15 cellular contexts compared by ENCODE assay signal in the genomic region with DNA sequence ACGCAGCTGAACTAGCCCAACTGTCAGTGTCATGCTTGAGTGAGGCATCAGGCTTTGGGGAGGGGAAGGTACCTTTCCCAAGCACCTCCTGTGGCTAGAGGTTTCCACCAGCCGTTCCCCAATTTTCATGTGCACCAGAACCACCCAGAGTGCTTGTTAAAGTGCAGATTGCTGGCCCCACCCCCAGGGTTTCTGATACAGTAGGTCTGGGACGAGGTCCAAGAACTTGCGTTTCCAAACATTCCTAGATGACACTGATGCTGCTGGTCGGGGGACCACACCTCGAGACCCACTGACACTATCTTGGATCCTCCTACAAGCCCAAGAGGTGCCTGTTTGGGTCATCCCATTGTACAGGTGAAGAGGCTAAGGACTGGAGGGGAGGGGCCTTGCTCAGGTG. TPM values are rescaled to one million over a fixed set of nuclear protein-coding genes. Genes with fewer than 3 reads are reported as not detected.
DNase-seq lines count a peak whose midpoint lies in the region; FAIRE-seq and TF ChIP-seq lines count a peak whose summit lies in the region.
"Had no signal": no experiment of that assay in that cellular context is flagged by ENCODE, and none has a peak within 500 bp of the region (broad histone marks: within the 10 kb centered on the region; RNA-seq: fewer than 3 reads in every experiment).

No MANE protein-coding gene starts in this region.

- no peak overlapping the region for H4K91ac ChIP-seq in H1 (replicated peaks; ENCODE audit: insufficient read length, low read length)

- H3K9me3 ChIP-seq in mammary epithelial cell (replicated peaks; ENCODE audit: insufficient read depth, low read length) (no peaks in the 10 kb centered on the region), H1 (ENCODE audit: insufficient read depth in 2 of 2, low read depth in 1 of 2, low read length in 1 of 2) (no peaks in the 10 kb centered on the region), testis (no peaks in the 10 kb centered on the region)

- 0 out of 2 replicates have a peak overlapping the region, but pooled peaks have one; percentile 10 for H2AK5ac ChIP-seq in H1 (ENCODE audit: low read depth, low read length)

- H4K20me1 ChIP-seq in mammary epithelial cell (ENCODE audit: insufficient read depth, low read length), result no peaks in the 10 kb centered on the region
- no peaks in the 10 kb centered on the region for H4K20me1 ChIP-seq in H1 (replicated peaks in 1 of 2; ENCODE audit: control insufficient read depth in 1 of 2, insufficient read depth in 2 of 2, low read length in 2 of 2)

- no peak for TF ChIP-seq CTCF in MCF 10A (IDR thresholded peaks at IDR 0.05; ENCODE audit: unreplicated experiment)
- TF ChIP-seq CTCF in mammary epithelial cell (conservative IDR thresholded peaks at IDR 0.05 in 1 of 2, IDR thresholded peaks at IDR 0.05 in 1 of 2; ENCODE audit: extremely low read depth in 1 of 2, insufficient read depth in 1 of 2, low read depth in 1 of 2, low read length in 2 of 2), result no peak
- TF ChIP-seq CTCF in HL-60 (IDR thresholded peaks at IDR 0.05; ENCODE audit: insufficient read depth, low read length), result no peak
- no peak for TF ChIP-seq CTCF in H1 (IDR thresholded peaks at IDR 0.05; ENCODE audit: control extremely low read depth in 1 of 3, insufficient read depth in 1 of 3, low read depth in 1 of 3, low read length in 3 of 3)
- TF ChIP-seq CTCF in testis (IDR thresholded peaks at IDR 0.05), result no peak

- no peak overlapping the region for H2BK5ac ChIP-seq in H1 (ENCODE audit: low read depth, low read length)

- no peak overlapping the region for H3K14ac ChIP-seq in H1 (ENCODE audit: insufficient read length)

- TF ChIP-seq EP300 in H1 (IDR thresholded peaks at IDR 0.05; ENCODE audit: borderline replicate concordance in 1 of 2, low read depth in 2 of 2, low read length in 2 of 2), result no peak

- H2BK15ac ChIP-seq in H1 (ENCODE audit: low read length), result no peak overlapping the region

- no peak overlapping the region for H3K4me3 Mint-ChIP-seq in MCF 10A (ENCODE audit: unreplicated experiment)
- H3K4me3 Mint-ChIP-seq: CD8-positive, alpha-beta memory T cell had no signal

- H3K23me2 ChIP-seq in H1 (ENCODE audit: low read depth, low read length), result no peaks in the 10 kb centered on the region; the same call in 1 of the 2 replicates

- H3K9me3 Mint-ChIP-seq in MCF 10A (ENCODE audit: unreplicated experiment), result no peaks in the 10 kb centered on the region
- H3K9me3 Mint-ChIP-seq: CD8-positive, alpha-beta memory T cell had no signal

- H3K79me2 ChIP-seq in mammary epithelial cell (ENCODE audit: insufficient read depth, low read length), result no peaks in the 10 kb centered on the region
- no peaks in the 10 kb centered on the region for H3K79me2 ChIP-seq in H1 (ENCODE audit: control insufficient read depth in 1 of 2, insufficient read depth in 2 of 2, low read length in 2 of 2)

- no peak overlapping the region for H3K27ac ChIP-seq in mammary epithelial cell (ENCODE audit: insufficient read depth, low read depth, low read length)
- H3K27ac ChIP-seq in HL-60 (replicated peaks), result 0 out of 2 replicates have a peak overlapping the region, but pooled peaks have one; percentile 1
- no peak overlapping the region for H3K27ac ChIP-seq in H1 (ENCODE audit: low read depth, low read length)
- H3K27ac ChIP-seq in testis, result no peak overlapping the region

- dilution Hi-C loops in mammary epithelial cell (cut with HindIII; ENCODE audit: low sequenced_read_pairs), result no loop called here

- H3K4me1 ChIP-seq in mammary epithelial cell (ENCODE audit: insufficient read depth, low read length), result no peaks in the 10 kb centered on the region
- peaks cover 0 to 5% (median 1%) of the 10 kb centered on the region in 4 experiments; a peak in 1 of 7 replicates for H3K4me1 ChIP-seq in H1 (replicated peaks in 1 of 4; ENCODE audit: control insufficient read depth in 3 of 4, insufficient read depth in 4 of 4, low read length in 3 of 4)
- H3K4me1 ChIP-seq in testis, result peaks cover 32% of the 10 kb centered on the region

- in situ Hi-C loops in mammary epithelial cell (cut with MboI; ENCODE audit: low sequenced_read_pairs in 2 of 2), result no loop called here

- no peaks in the 10 kb centered on the region for H3K36me3 Mint-ChIP-seq in MCF 10A (ENCODE audit: insufficient read depth, unreplicated experiment)

- no peak overlapping the region for H3K56ac ChIP-seq in H1 (replicated peaks; ENCODE audit: insufficient read length, low read depth, low read length)

- no peak overlapping the region for H3K4me3 ChIP-seq in mammary epithelial cell (replicated peaks in 1 of 3; ENCODE audit: insufficient read depth in 1 of 3, low read depth in 2 of 3, low read length in 3 of 3)
- no peak overlapping the region for H3K4me3 ChIP-seq in HL-60 (replicated peaks; ENCODE audit: insufficient read depth, low read length)
- H3K4me3 ChIP-seq in H1 (ENCODE audit: extremely low read depth in 1 of 4, insufficient read depth in 2 of 4, low read depth in 3 of 4, low read length in 4 of 4), result no peak overlapping the region
- no peak overlapping the region for H3K4me3 ChIP-seq in testis

- DNase-seq in MCF 10A (ENCODE audit: unreplicated experiment) (peak; percentile 23), mammary epithelial cell (no peak), HL-60 (ENCODE audit: low read depth in 1 of 2, low spot score in 1 of 2) (no peak), H1 (ENCODE audit: low read depth in 1 of 2, low spot score in 2 of 2) (no peak), testis (peak; percentile 50), Kasumi-1 (lab: John Stamatoyannopoulos, UW) (no peak)
- no peak for DNase-seq in effector CD8-positive, alpha-beta T cell (lab: John Stamatoyannopoulos, UW)
- no peak for DNase-seq in activated CD4-positive, CD25-positive, alpha-beta regulatory T cell treated with anti-CD3 and anti-CD28 coated beads, Interleukin-2, amount 50 U/mL, for 72 hours
- DNase-seq: ACHN; CD8-positive, alpha-beta memory T cell; IMR-90; NCI-H1930; NCI-H510A; NCI-H82 had no signal

- H3K27me3 ChIP-seq in mammary epithelial cell (ENCODE audit: insufficient read depth, low read length) (no peaks in the 10 kb centered on the region), HL-60 (ENCODE audit: insufficient read depth, poor library complexity, severe bottlenecking) (peaks cover 4% of the 10 kb centered on the region), H1 (replicated peaks in 1 of 4; ENCODE audit: control insufficient read depth in 3 of 4, extremely low read depth in 1 of 4, insufficient read depth in 3 of 4, low read length in 3 of 4) (no peaks in the 10 kb centered on the region; a peak in 1 of 7 replicates), testis (no peaks in the 10 kb centered on the region)

- CTCF ChIA-PET in MCF 10A (lab: Yijun Ruan, JAX), result interaction anchor here (0.6 kb wide), 1 partner anchor 32 kb away, joined by 3 read pairs; no protein-coding TSS in a partner anchor
- CTCF ChIA-PET in mammary epithelial cell (lab: Charles Lee; ENCODE audit: low non-redundant PET), result no interaction called here
- CTCF ChIA-PET in H1 (lab: Charles Lee; ENCODE audit: partially characterized antibody), result interaction anchor here (2.1 to 21.9 kb wide), 4 partner anchors 15 to 70 kb away, joined by 12 to 624 read pairs (median 26); no protein-coding TSS in a partner anchor

- no peak for TF ChIP-seq RAD21 in H1 (IDR thresholded peaks at IDR 0.05 in 1 of 2, conservative IDR thresholded peaks at IDR 0.05 in 1 of 2; ENCODE audit: low read depth in 2 of 2, low read length in 2 of 2)

- H4K8ac ChIP-seq in H1 (ENCODE audit: extremely low read depth, insufficient read depth, low read length), result no peak overlapping the region

- no peak overlapping the region for H3K27ac Mint-ChIP-seq in MCF 10A (ENCODE audit: low read depth, unreplicated experiment)

- H2BK120ac ChIP-seq in H1 (replicated peaks; ENCODE audit: low read depth, low read length), result no peak overlapping the region

- peaks cover 6% of the 10 kb centered on the region for H3K4me1 Mint-ChIP-seq in MCF 10A (ENCODE audit: insufficient read depth, unreplicated experiment)

- POLR2A ChIA-PET in MCF 10A (lab: Yijun Ruan, JAX), result no interaction called here
- POLR2A ChIA-PET in H1 (lab: Charles Lee; ENCODE audit: partially characterized antibody), result interaction anchor here (1.0 kb wide), 1 partner anchor 29 kb away, joined by 5 read pairs; no protein-coding TSS in a partner anchor

- H2AFZ ChIP-seq in mammary epithelial cell (ENCODE audit: low read depth, low read length) (no peak overlapping the region), H1 (ENCODE audit: low read length) (no peak overlapping the region)

- H3K4me2 ChIP-seq in mammary epithelial cell (ENCODE audit: insufficient read depth, low read depth, low read length), result no peak overlapping the region
- no peak overlapping the region for H3K4me2 ChIP-seq in H1 (ENCODE audit: insufficient read depth in 1 of 2, low read depth in 2 of 2, low read length in 2 of 2)

- H4K5ac ChIP-seq in H1 (ENCODE audit: insufficient read length, low read depth, low read length), result no peak overlapping the region

- TF ChIP-seq POLR2A in H1 (IDR thresholded peaks at IDR 0.05; ENCODE audit: control extremely low read depth in 1 of 2, low read depth in 2 of 2, low read length in 2 of 2), result no peak
- TF ChIP-seq POLR2A in testis (IDR thresholded peaks at IDR 0.05), result no peak

- H3K4ac ChIP-seq in H1 (replicated peaks; ENCODE audit: insufficient read length, low read depth, low read length), result no peak overlapping the region

- H3K79me1 ChIP-seq in H1 (ENCODE audit: low read depth, low read length), result no peaks in the 10 kb centered on the region

- intact Hi-C loops in MCF 10A (cut with micrococcal nuclease), result no loop called here
- intact Hi-C loops in mammary epithelial cell (cut with micrococcal nuclease), result no loop called here
- intact Hi-C loops in testis (cut with DNase I; ENCODE audit: low total_unique reads), result no loop called here

- H2BK20ac ChIP-seq in H1 (ENCODE audit: low read length), result no peak overlapping the region

- no peak overlapping the region for H2BK12ac ChIP-seq in H1 (ENCODE audit: low read depth, low read length)

- no peak for FAIRE-seq in H1 (lab: Jason Lieb, UNC)
- FAIRE-seq: H54 had no signal

- H3K23ac ChIP-seq in H1 (ENCODE audit: insufficient read length), result no peak overlapping the region

- H3K9ac ChIP-seq in mammary epithelial cell (ENCODE audit: insufficient read depth, low read length), result no peak overlapping the region
- no peak overlapping the region for H3K9ac ChIP-seq in H1 (replicated peaks in 1 of 4; ENCODE audit: extremely low read depth in 1 of 4, low read depth in 3 of 4, low read length in 3 of 4)

- no peaks in the 10 kb centered on the region for H3K36me3 ChIP-seq in mammary epithelial cell (ENCODE audit: insufficient read depth, low read length)
- no peaks in the 10 kb centered on the region; a peak in 1 of 8 replicates for H3K36me3 ChIP-seq in H1 (ENCODE audit: control insufficient read depth in 2 of 4, insufficient read depth in 4 of 4, low read length in 3 of 4)
- no peaks in the 10 kb centered on the region for H3K36me3 ChIP-seq in testis (ENCODE audit: low read depth, missing control alignments)

- 17% methylated on average over 6 of the region's 6 CpGs for WGBS in mammary epithelial cell (ENCODE audit: low coverage, missing lambda C conversion rate)
- WGBS in H1 (ENCODE audit: extremely low coverage in 1 of 2, insufficient coverage in 1 of 2, insufficient read length in 1 of 2, insufficient replicate concordance in 2 of 2, low coverage in 1 of 2, low lambda C conversion rate in 2 of 2, missing lambda C conversion rate in 1 of 2), 2 experiments, result 67% methylated on average over 6 of the region's 6 CpGs; no CpG with 5 or more reads in 1 of the 2 experiments
- 41 to 47% methylated on average over 5 to 6 of the region's 6 CpGs for WGBS in testis, 2 donors

- no TSS peak for BruUV-seq in MCF 10A (replicated peaks; lab: Mats Ljungman, UMichigan)
- no TSS peak for BruUV-seq in mammary epithelial cell (replicated peaks; lab: Mats Ljungman, UMichigan)

- H3K27me3 Mint-ChIP-seq in MCF 10A (ENCODE audit: insufficient read depth, unreplicated experiment), result peaks cover 92% of the 10 kb centered on the region

- H3K18ac ChIP-seq in H1 (ENCODE audit: extremely low read depth, low read length), result no peak overlapping the region

RNA-seq across cellular contexts. Expression of a gene that starts 59.8 kb away (rescaled TPM):
- total RNA-seq in MCF 10A (2022), result 1.9 and 3.3 TPM in 2 replicates
- total RNA-seq in mammary epithelial cell, result 1 to 10 TPM in 1 of 2 donors, under 1 TPM in 1; 0.31 to 1.0 TPM
- polyA plus RNA-seq in mammary epithelial cell, result 0.76 TPM
- 0.88 TPM for polyA minus RNA-seq in mammary epithelial cell
- 3.4 and 5.0 TPM in 2 replicates for total RNA-seq in H1 (2021; fragmentation: NEBNext Ultra II Directional; extraction: Animal tissue kit (Norgen Biotek cat#: 25700))
- polyA plus RNA-seq in H1 (2011; rRNA removed), result 7.1 and 10.0 TPM in 2 replicates
- polyA plus RNA-seq in H1 (2011; cell fraction: cytosol; rRNA removed), result 5.7 TPM
- polyA plus RNA-seq in H1 (2011; cell fraction: nucleus; rRNA removed), result 14.6 TPM
- polyA plus RNA-seq in H1 (2012, experiment 1 of 2), result 1.8 to 6.8 TPM (median 3.9 TPM) in 4 replicates
- polyA plus RNA-seq in H1 (2012, experiment 2 of 2), result 2.9 TPM
- 4.1 TPM for polyA plus RNA-seq in H1 (2013, experiment 1 of 2)
- polyA plus RNA-seq in H1 (2013, experiment 2 of 2), result 4.8 TPM
- polyA minus RNA-seq in H1 (2011; rRNA and poly(A)+ RNA removed), result 5.9 and 10.1 TPM in 2 replicates
- 2.1 TPM for polyA minus RNA-seq in H1 (2011; cell fraction: cytosol; rRNA and poly(A)+ RNA removed)
- 6.0 TPM for polyA minus RNA-seq in H1 (2011; cell fraction: nucleus; rRNA and poly(A)+ RNA removed)
- total RNA-seq in testis, result 10 to 100 TPM; 15.2 to 20.6 TPM
- polyA plus RNA-seq in testis (ENCODE audit: insufficient read depth, low read depth, low replicate concordance), result 14.1 TPM
- total RNA-seq: IMR-90 had no signal

Comparison
In these comparisons a context has a peak if more than half of its experiments do, and no peak if none do; other contexts are left out.
1. DNase-seq: peak in MCF 10A (single experiment) and testis (single experiment); none in mammary epithelial cell (single experiment), HL-60 (0 of 2), H1 (0 of 2), Kasumi-1 (0 of 2), effector CD8-positive, alpha-beta T cell (single experiment) and activated CD4-positive, CD25-positive, alpha-beta regulatory T cell treated with anti-CD3 and anti-CD28 coated beads, Interleukin-2, amount 50 U/mL, for 72 hours (single experiment).